ENCODE assay signal across 25 cellular contexts in genomic region chr13:71034018-71034417, GRCh38.
"Had no signal": no experiment of that assay in that cellular context is flagged by ENCODE, and none has a peak within 500 bp of the region (broad histone marks: within the 10 kb centered on the region; RNA-seq: fewer than 3 reads in every experiment).

No MANE protein-coding gene starts in this region.

- H3K4me1 ChIP-seq: neural progenitor cell, pancreas, prostate gland, right lobe of liver, spleen, stomach, thyroid gland, tibial nerve, upper lobe of left lung, vagina had no signal

- H3K27ac ChIP-seq: neural progenitor cell, neutrophil, pancreas, prostate gland, right lobe of liver, skin epidermis, spleen, stomach, thoracic aorta, thyroid gland, tibial nerve, upper lobe of left lung, vagina had no signal

- H3K4me3 ChIP-seq: neural progenitor cell, pancreas, prostate gland, right lobe of liver, skin epidermis, smooth muscle cell, spleen, stomach, thoracic aorta, thyroid gland, tibial nerve, upper lobe of left lung, vagina had no signal

- H3K4me2 ChIP-seq: neural progenitor cell, smooth muscle cell had no signal

- H2AFZ ChIP-seq: neural progenitor cell had no signal

- DNase-seq: naive thymus-derived CD4-positive, alpha-beta T cell; natural killer cell; nucleus accumbens; pancreas; right cardiac atrium; spleen; stimulated activated CD4-positive, alpha-beta T cell treated with anti-CD3 and anti-CD28 coated beads, Interleukin-12 subunit alpha, Interleukin-12 subunit beta, amount 100 ng/mL, for 4 hours; stimulated activated CD4-positive, alpha-beta T cell treated with anti-CD3 and anti-CD28 coated beads, Interleukin-1b, Interleukin-23, amount 100 ng/mL, for 48 hours; stimulated activated CD4-positive, alpha-beta T cell treated with anti-CD3 and anti-CD28 coated beads, Interleukin-4, amount 100 ng/mL, for 1 hour; stimulated activated CD4-positive, alpha-beta T cell treated with anti-CD3 and anti-CD28 coated beads, Interleukin-4, amount 100 ng/mL, for 4 hours; stimulated activated CD8-positive, alpha-beta memory T cell treated with anti-CD3 and anti-CD28 coated beads, Interleukin-4, amount 100 ng/mL, for 48 hours; stimulated activated naive CD4-positive, alpha-beta T cell; stomach; thyroid gland; trophoblast cell had no signal

- H3K27me3 ChIP-seq: neural progenitor cell, neutrophil, pancreas, right lobe of liver, spleen, stomach, thyroid gland, tibial nerve, upper lobe of left lung, vagina had no signal

- H3K36me3 ChIP-seq: neural progenitor cell, neutrophil, pancreas, prostate gland, right lobe of liver, spleen, stomach, thoracic aorta, thyroid gland, tibial nerve, upper lobe of left lung, vagina had no signal

- H3K9ac ChIP-seq: neural progenitor cell had no signal

- H3K9me3 ChIP-seq: pancreas, prostate gland, right lobe of liver, thoracic aorta, thyroid gland, upper lobe of left lung, vagina had no signal
